17 cellular contexts compared by ENCODE assay signal in the genomic region with DNA sequence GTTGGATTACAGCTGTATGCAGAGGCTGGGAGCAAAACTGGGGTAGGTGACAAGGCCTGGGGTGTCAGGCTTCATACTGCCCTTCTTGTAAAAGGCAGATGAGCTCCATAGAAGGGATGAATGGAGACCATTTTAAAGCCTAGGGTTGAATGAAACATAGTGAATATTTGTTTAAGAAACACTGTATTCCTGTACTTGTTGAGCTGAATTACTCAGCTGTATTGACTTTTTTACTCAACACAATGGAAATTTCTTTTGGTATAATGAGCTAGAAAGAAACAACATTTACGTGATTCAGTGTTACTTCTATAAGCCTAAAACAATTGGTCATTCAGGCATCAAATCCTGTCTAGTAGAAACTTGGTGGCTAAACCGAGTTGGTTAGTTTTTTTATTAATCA.
"Had no signal": no experiment of that assay in that cellular context is flagged by ENCODE, and none has a peak within 500 bp of the region (broad histone marks: within the 10 kb centered on the region; RNA-seq: fewer than 3 reads in every experiment).

No MANE protein-coding gene starts in this region.

- DNase-seq: activated B cell treated with CpG ODN at 0.5 μM for 24 hours; activated CD4-positive, alpha-beta T cell treated with anti-CD3 and anti-CD28 coated beads, Interleukin-2, amount 50 U/mL, for 1 hour; activated naive CD4-positive, alpha-beta T cell treated with Interleukin-2 at 50 U/mL for 16 hours; adrenal gland; cerebellar nuclear complex; cortex of kidney; hypothalamus; lower lobe of right lung; nephron progenitor cell; nucleus accumbens; posterior cingulate gyrus; sigmoid colon; stimulated activated CD4-positive, alpha-beta T cell treated with anti-CD3 and anti-CD28 coated beads, Interleukin-4, amount 100 ng/mL, for 4 hours; stimulated activated naive CD4-positive, alpha-beta T cell had no signal

- H3K4me1 Mint-ChIP-seq: nephron progenitor cell had no signal

- H3K27ac Mint-ChIP-seq: activated B cell treated with CpG ODN at 0.5 μM for 24 hours; activated T-helper 1 cell treated with anti-CD3 and anti-CD28 coated beads, Interleukin-12 subunit alpha, Interleukin-12 subunit beta, Interleukin-2, Interleukin-4 antibody, amounts not matched to agents 30 ng/mL and 10 ng/mL and 1 ng/mL, durations not matched to agents 14 hours and 24 hours and 36 hours; nephron progenitor cell had no signal

- H3K27ac ChIP-seq: adrenal gland, breast epithelium, lower lobe of right lung, sigmoid colon, tibial nerve had no signal

- H3K4me1 ChIP-seq: adrenal gland, breast epithelium, lower lobe of right lung, sigmoid colon, tibial nerve had no signal

- H3K27me3 ChIP-seq: adrenal gland, breast epithelium, sigmoid colon, tibial nerve had no signal

- H3K9me3 Mint-ChIP-seq: activated B cell treated with CpG ODN at 0.5 μM for 24 hours; activated T-helper 1 cell treated with anti-CD3 and anti-CD28 coated beads, Interleukin-12 subunit alpha, Interleukin-12 subunit beta, Interleukin-2, Interleukin-4 antibody, amounts not matched to agents 30 ng/mL and 10 ng/mL and 1 ng/mL, durations not matched to agents 14 hours and 24 hours and 36 hours; nephron progenitor cell had no signal

- H3K9me3 ChIP-seq: adrenal gland, breast epithelium, lower lobe of right lung, sigmoid colon, tibial nerve had no signal

- H3K27me3 Mint-ChIP-seq: activated B cell treated with CpG ODN at 0.5 μM for 24 hours had no signal

- H3K4me3 ChIP-seq: adrenal gland, breast epithelium, lower lobe of right lung, sigmoid colon, tibial nerve had no signal

- ATAC-seq: lower lobe of right lung had no signal

- H3K4me3 Mint-ChIP-seq: activated B cell treated with CpG ODN at 0.5 μM for 24 hours; activated T-helper 1 cell treated with anti-CD3 and anti-CD28 coated beads, Interleukin-12 subunit alpha, Interleukin-12 subunit beta, Interleukin-2, Interleukin-4 antibody, amounts not matched to agents 30 ng/mL and 10 ng/mL and 1 ng/mL, durations not matched to agents 14 hours and 24 hours and 36 hours; nephron progenitor cell had no signal
